In the genomic region with DNA sequence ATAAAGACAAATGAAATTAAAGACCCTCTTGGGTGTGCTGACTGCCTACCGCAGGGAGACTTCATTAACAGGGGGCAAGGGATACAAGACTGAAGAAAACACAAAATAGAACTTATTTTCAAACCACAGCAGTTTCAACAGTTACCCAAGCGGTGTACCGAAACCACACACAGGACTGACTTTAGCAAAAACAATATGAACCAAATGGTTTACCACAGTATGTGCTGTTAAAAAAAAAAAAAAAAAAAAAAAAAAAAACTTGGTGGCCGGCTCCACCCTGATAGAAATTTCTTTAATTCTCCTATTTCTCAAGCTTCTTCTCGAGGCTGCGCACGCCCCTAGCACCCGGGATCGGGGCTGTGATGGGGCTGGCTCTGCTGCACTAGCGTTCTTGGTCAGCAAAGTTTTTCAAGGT, we compare ENCODE assay signal across 8 cellular contexts. TPM values are rescaled to one million over a fixed set of nuclear protein-coding genes. Genes with fewer than 3 reads are reported as not detected.
DNase-seq lines count a peak whose midpoint lies in the region; ATAC-seq, FAIRE-seq and TF ChIP-seq lines count a peak whose summit lies in the region.

No MANE protein-coding gene starts in this region.

- DNase-seq in GM13977 (ENCODE audit: low spot score): peak; percentile 70
- peak; percentile 52 for DNase-seq in T-helper 9 cell
- peak; percentile 63 for DNase-seq in natural killer cell
- no peak for DNase-seq in COLO829 (ENCODE audit: low spot score)
- no peak for DNase-seq in osteocyte (ENCODE audit: extremely low spot score, unreplicated experiment)
- no peak for DNase-seq in OCI-M2 (lab: John Stamatoyannopoulos, UW; ENCODE audit: unreplicated experiment)
- DNase-seq in D721Med (ENCODE audit: insufficient read length, low spot score): no peak

- H3K9me3 Mint-ChIP-seq in natural killer cell: no peaks in the 10 kb centered on the region
- no peaks in the 10 kb centered on the region for H3K9me3 Mint-ChIP-seq in osteocyte (ENCODE audit: unreplicated experiment)

- H3K4me1 Mint-ChIP-seq in natural killer cell (peaks cover under 1 to 18% of the 10 kb centered on the region in 2 donors), osteocyte (ENCODE audit: unreplicated experiment) (no peaks in the 10 kb centered on the region)

- FAIRE-seq in D721Med (lab: Jason Lieb, UNC): no peak

- no peaks in the 10 kb centered on the region for H3K36me3 Mint-ChIP-seq in natural killer cell
- H3K36me3 Mint-ChIP-seq in osteocyte (ENCODE audit: unreplicated experiment): peaks cover 12% of the 10 kb centered on the region

- TF ChIP-seq CTCF in GM13977 (IDR thresholded peaks at IDR 0.05; ENCODE audit: extremely low read depth, insufficient read depth, missing control alignments) (no peak), natural killer cell (IDR thresholded peaks at IDR 0.05) (no peak), osteocyte (IDR thresholded peaks at IDR 0.05) (no peak), D721Med (IDR thresholded peaks at IDR 0.05; ENCODE audit: insufficient read depth, missing control alignments) (no peak)

- no peak overlapping the region for H3K27ac Mint-ChIP-seq in natural killer cell
- no peak overlapping the region for H3K27ac Mint-ChIP-seq in osteocyte (ENCODE audit: unreplicated experiment)

- H3K27me3 Mint-ChIP-seq in natural killer cell (ENCODE audit: low read depth in 2 of 2) (no peaks in the 10 kb centered on the region), osteocyte (ENCODE audit: unreplicated experiment) (no peaks in the 10 kb centered on the region)

- intact Hi-C loops in natural killer cell (cut with micrococcal nuclease): no loop called here

- in situ Hi-C loops in GM13977 (cut with MboI; ENCODE audit: low pct_unique_long_range_greater_than_20kb, low sequenced_read_pairs, unreplicated experiment): no loop called here

- H3K4me3 Mint-ChIP-seq in natural killer cell (no peak overlapping the region), osteocyte (ENCODE audit: unreplicated experiment) (no peak overlapping the region)

- ATAC-seq in HG02885 (IDR thresholded peaks at IDR 0.05; ENCODE audit: poor library complexity, unreplicated experiment) (peak; percentile 37), natural killer cell (peak; percentile 3 to 42 (median 23))

RNA-seq across cellular contexts. Expression of a gene that starts 42.6 kb away (rescaled TPM):
- 100 to 1,000 TPM; 246 to 645 (median 377) TPM for total RNA-seq in natural killer cell
- 41.4 and 55.5 TPM in 2 replicates for total RNA-seq in osteocyte

Comparison
In these comparisons a context has a peak if more than half of its experiments do, and no peak if none do; other contexts are left out.
1. DNase-seq: peak in GM13977 (single experiment), T-helper 9 cell (single experiment) and natural killer cell (single experiment); none in COLO829 (single experiment), osteocyte (single experiment), OCI-M2 (single experiment) and D721Med (single experiment).